Comparison of ENCODE assay signal across 3 cellular contexts in genomic region chr16:55008836-55009510, GRCh38.
"Had no signal": no experiment of that assay in that cellular context is flagged by ENCODE, and none has a peak within 500 bp of the region (broad histone marks: within the 10 kb centered on the region; RNA-seq: fewer than 3 reads in every experiment).

No MANE protein-coding gene starts in this region.

- DNase-seq: GDM1, GF-D8 had no signal

- H3K4me3 ChIP-seq: GM12878 had no signal

- ATAC-seq: GM12878 had no signal
